In genomic region chr1:174902531-174903099, GRCh38 we compare ENCODE assay signal across 1 cellular context.
TF ChIP-seq lines count a peak whose summit lies in the region.

No MANE protein-coding gene starts in this region.

TF ChIP-seq in K562, 482 proteins besides CTCF, POLR2A, EP300 and RAD21 (continued from another document):
- TF ChIP-seq ZBTB40 (IDR thresholded peaks at IDR 0.05), result no peak
- no peak for TF ChIP-seq ZBTB40 (CRISPR knock-in tag; IDR thresholded peaks at IDR 0.05)
